Comparison of ENCODE assay signal across 20 cellular contexts in genomic region chr7:6323936-6324701, GRCh38.
"Had no signal": no experiment of that assay in that cellular context is flagged by ENCODE, and none has a peak within 500 bp of the region (broad histone marks: within the 10 kb centered on the region; RNA-seq: fewer than 3 reads in every experiment).

No MANE protein-coding gene starts in this region.

- H3K27me3 ChIP-seq: foreskin keratinocyte, pancreas, stomach, transverse colon had no signal

- H3K36me3 ChIP-seq: pancreas, stomach, thoracic aorta, transverse colon had no signal

- FAIRE-seq: colon, pancreas had no signal

- H3K4me3 ChIP-seq: lung, pancreas, stomach, thoracic aorta, transverse colon had no signal

- H3K9me3 ChIP-seq: pancreas, stomach, thoracic aorta, transverse colon had no signal

- DNase-seq: erythroblast; foreskin keratinocyte; left colon; left ventricle myocardium superior; mesenchymal stem cell; midbrain; occipital lobe; pancreas; right cardiac atrium; stimulated activated CD4-positive, alpha-beta T cell treated with anti-CD3 and anti-CD28 coated beads, Interleukin-15, amount 100 ng/mL, for 24 hours; stimulated activated CD4-positive, alpha-beta T cell treated with anti-CD3 and anti-CD28 coated beads, Interleukin-2, amount 100 ng/mL, for 24 hours; stimulated activated CD4-positive, alpha-beta T cell treated with anti-CD3 and anti-CD28 coated beads, Interleukin-4, amount 100 ng/mL, for 4 hours; stimulated activated naive B cell treated with anti-CD40 and anti-IgM and Interleukin-4, amounts not matched to agents 10 μg/mL and 1 μg/mL and 100 μg/mL, for 72 hours; stomach; substantia nigra; transverse colon had no signal

- H3K4me1 ChIP-seq: foreskin keratinocyte, pancreas had no signal

- H3K27ac ChIP-seq: foreskin keratinocyte, pancreas, stomach, thoracic aorta, transverse colon had no signal

- ATAC-seq: left colon; natural killer cell treated with Interleukin-12 subunit alpha and Interleukin-12 subunit beta and Interleukin-15 and Interleukin-18, amount 100 ng/mL, for 72 hours had no signal
